Comparison of ENCODE assay signal across 1 cellular context in the genomic region with DNA sequence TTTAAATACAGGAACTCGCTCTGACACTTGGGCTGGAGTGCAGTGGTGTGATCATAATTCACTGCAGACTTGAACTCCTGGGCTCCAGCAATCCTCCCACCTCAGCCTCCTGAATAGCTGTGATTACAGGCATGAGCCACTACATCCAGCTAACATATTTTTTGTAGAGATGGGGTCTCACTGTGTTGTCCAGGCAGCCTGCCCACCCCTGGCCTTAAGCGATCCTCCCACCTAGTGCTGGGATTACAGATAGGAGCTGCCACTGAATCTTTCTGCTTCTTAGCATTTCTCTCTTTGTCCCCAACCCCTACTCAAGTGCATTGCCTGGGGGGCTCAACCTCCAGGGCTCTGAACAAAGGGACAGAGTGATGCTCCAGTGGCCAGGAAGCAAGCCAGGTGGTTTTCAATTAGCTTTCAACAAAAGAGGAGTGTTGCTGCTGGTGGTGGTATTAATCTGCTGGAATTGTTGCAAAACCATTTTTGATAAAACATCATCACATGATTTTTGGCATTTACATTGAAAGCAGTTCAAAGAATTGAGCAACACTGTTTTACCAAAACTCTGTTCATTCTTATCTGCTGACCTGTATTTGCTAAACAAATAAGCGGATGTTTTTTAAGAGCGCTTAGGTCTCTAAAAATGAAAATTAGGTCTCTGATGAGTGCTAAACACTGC.
A peak's percentile ranks its signal among the peaks of the same experiment; 100 is the strongest.
TF ChIP-seq lines count a peak whose summit lies in the region.

No MANE protein-coding gene starts in this region.

TF ChIP-seq in HepG2, 621 proteins besides CTCF, POLR2A, EP300 and RAD21 (continued from another document and continues in another):
- TF ChIP-seq BCL3 (CRISPR knock-in tag; IDR thresholded peaks at IDR 0.05) (0 out of 2 replicates have a peak, but pooled peaks have one; percentile 15), MIXL1 (CRISPR knock-in tag; IDR thresholded peaks at IDR 0.05) (peak; percentile 45; the same call in 1 of the 2 replicates), ZBTB25 (CRISPR knock-in tag; IDR thresholded peaks at IDR 0.05) (0 out of 2 replicates have a peak, but pooled peaks have one; percentile 35), AGO2 (optimal IDR thresholded peaks at IDR 0.05; ENCODE audit: low read depth, low read length) (no peak), ZNF101 (CRISPR knock-in tag; IDR thresholded peaks at IDR 0.05; ENCODE audit: borderline replicate concordance, low read depth) (no peak), ZNF672 (CRISPR knock-in tag; IDR thresholded peaks at IDR 0.05) (no peak), ZMYM2 (CRISPR knock-in tag; IDR thresholded peaks at IDR 0.05) (0 out of 2 replicates have a peak, but pooled peaks have one; percentile 46), ZSCAN25 (CRISPR knock-in tag; IDR thresholded peaks at IDR 0.05) (no peak), FOXO1 (CRISPR knock-in tag; IDR thresholded peaks at IDR 0.05) (peak; percentile 37; the same call in 1 of the 2 replicates), ZMYM3 (CRISPR knock-in tag; IDR thresholded peaks at IDR 0.05) (peak; percentile 41; the same call in 1 of the 2 replicates), AHDC1 (CRISPR knock-in tag; IDR thresholded peaks at IDR 0.05; ENCODE audit: borderline replicate concordance) (peak; percentile 79; the same call in 1 of the 2 replicates), HNF4A (CRISPR knock-in tag; IDR thresholded peaks at IDR 0.05) (peak; percentile 35), HDAC1 (CRISPR knock-in tag; IDR thresholded peaks at IDR 0.05) (0 out of 2 replicates have a peak, but pooled peaks have one; percentile 16), MIER3 (CRISPR knock-in tag; IDR thresholded peaks at IDR 0.05; ENCODE audit: borderline replicate concordance) (0 out of 2 replicates have a peak, but pooled peaks have one; percentile 25), ARID5B (CRISPR knock-in tag; IDR thresholded peaks at IDR 0.05) (peak; percentile 93), NAIF1 (CRISPR knock-in tag; IDR thresholded peaks at IDR 0.05; ENCODE audit: borderline replicate concordance) (no peak), ZNF780A (CRISPR knock-in tag; IDR thresholded peaks at IDR 0.05) (no peak), ISX (CRISPR knock-in tag; conservative IDR thresholded peaks at IDR 0.05) (no peak), ELF1 (CRISPR knock-in tag; IDR thresholded peaks at IDR 0.05) (no peak), TFE3 (CRISPR knock-in tag; IDR thresholded peaks at IDR 0.05) (peak; percentile 98), ZNF205 (CRISPR knock-in tag; IDR thresholded peaks at IDR 0.05) (peak; percentile 87), MTA1 (CRISPR knock-in tag; IDR thresholded peaks at IDR 0.05; ENCODE audit: borderline replicate concordance) (no peak), CEBPG (CRISPR knock-in tag; IDR thresholded peaks at IDR 0.05) (peak; percentile 95), ATF3 (CRISPR knock-in tag; IDR thresholded peaks at IDR 0.05) (no peak), SOX6 (IDR thresholded peaks at IDR 0.05) (no peak), SOX6 (CRISPR knock-in tag; IDR thresholded peaks at IDR 0.05) (peak; percentile 88), NR2F2 (IDR thresholded peaks at IDR 0.05; ENCODE audit: borderline replicate concordance, low read depth) (no peak), RARG (CRISPR knock-in tag; IDR thresholded peaks at IDR 0.05; ENCODE audit: low read depth) (no peak), CC2D1A (CRISPR knock-in tag; IDR thresholded peaks at IDR 0.05) (no peak), GATAD2A (CRISPR knock-in tag; IDR thresholded peaks at IDR 0.05) (peak; percentile 81), BCL6 (CRISPR knock-in tag; IDR thresholded peaks at IDR 0.05) (peak; percentile 90), SPEN (CRISPR knock-in tag; IDR thresholded peaks at IDR 0.05; ENCODE audit: low read depth) (no peak), ELF3 (CRISPR knock-in tag; IDR thresholded peaks at IDR 0.05) (peak; percentile 55), GPN1 (CRISPR knock-in tag; IDR thresholded peaks at IDR 0.05; ENCODE audit: borderline replicate concordance) (no peak), ZNF121 (CRISPR knock-in tag; IDR thresholded peaks at IDR 0.05) (peak; percentile 96), HDAC2 (CRISPR knock-in tag; IDR thresholded peaks at IDR 0.05) (peak; percentile 78), ZNF331 (CRISPR knock-in tag; IDR thresholded peaks at IDR 0.05) (peak; percentile 38; the same call in 1 of the 2 replicates), MED1 (CRISPR knock-in tag; IDR thresholded peaks at IDR 0.05) (peak; percentile 56; the same call in 1 of the 2 replicates), RCOR2 (CRISPR knock-in tag; IDR thresholded peaks at IDR 0.05) (peak; percentile 50; the same call in 1 of the 2 replicates), DNMT3B (CRISPR knock-in tag; conservative IDR thresholded peaks at IDR 0.05) (no peak), SMYD3 (CRISPR knock-in tag; IDR thresholded peaks at IDR 0.05) (no peak), ZNF687 (CRISPR knock-in tag; IDR thresholded peaks at IDR 0.05) (no peak), FOXJ3 (CRISPR knock-in tag; IDR thresholded peaks at IDR 0.05; ENCODE audit: borderline replicate concordance) (peak; percentile 83; the same call in 1 of the 2 replicates)
